Comparison of ENCODE assay signal across 16 cellular contexts in the genomic region with DNA sequence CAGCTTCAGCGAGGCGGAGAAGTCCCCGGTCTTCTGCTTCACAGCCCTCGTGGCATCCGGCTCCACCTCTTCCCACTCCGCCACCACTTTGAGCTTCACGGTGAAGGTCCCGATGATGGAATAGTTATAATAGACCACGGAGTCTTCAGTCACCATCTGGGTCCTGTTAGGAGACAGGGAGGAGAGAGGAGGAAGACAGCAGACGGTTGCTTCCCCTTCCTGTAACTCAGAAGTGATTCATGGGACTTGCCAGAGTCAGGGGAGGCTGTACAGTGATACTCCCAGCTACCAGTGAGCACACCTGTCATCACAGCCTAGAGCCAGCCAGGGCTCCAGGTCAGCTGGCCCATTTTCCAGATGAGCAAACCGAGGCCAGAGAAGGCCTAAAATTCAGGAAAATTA. TPM values are rescaled to one million over a fixed set of nuclear protein-coding genes. Genes with fewer than 3 reads are reported as not detected.
"Had no signal": no experiment of that assay in that cellular context is flagged by ENCODE, and none has a peak within 500 bp of the region (broad histone marks: within the 10 kb centered on the region; RNA-seq: fewer than 3 reads in every experiment).

No MANE protein-coding gene starts in this region.

- H3K27me3 ChIP-seq: right atrium auricular region, tibial artery had no signal

- DNase-seq: activated CD4-positive, alpha-beta memory T cell treated with anti-CD3 and anti-CD28 coated beads for 36 hours; activated CD4-positive, CD25-positive, alpha-beta regulatory T cell treated with anti-CD3 and anti-CD28 coated beads, Interleukin-2, amount 50 U/mL, for 72 hours; activated effector memory CD4-positive, alpha-beta T cell treated with anti-CD3 and anti-CD28 coated beads, Interleukin-2, amount 50 U/mL, for 16 hours; activated T-cell treated with anti-CD3 and anti-CD28 coated beads, Interleukin-2, amount 50 U/mL, for 4 hours; amniotic stem cell; effector memory CD4-positive, alpha-beta T cell; posterior cingulate gyrus; tibial artery had no signal

- H3K27ac Mint-ChIP-seq: activated CD4-positive, alpha-beta memory T cell treated with anti-CD3 and anti-CD28 coated beads for 36 hours; activated naive CD4-positive, alpha-beta T cell treated with anti-CD3 and anti-CD28 coated beads, Interleukin-2, amount 50 U/mL, for 72 hours; stimulated activated memory B cell treated with anti-CD40 and anti-IgM and Interleukin-4, amounts not matched to agents 10 μg/mL and 1 μg/mL and 100 μg/mL, for 72 hours had no signal

- H3K4me2 ChIP-seq: smooth muscle cell had no signal

- H3K27ac ChIP-seq: epithelial cell of prostate, right atrium auricular region, tibial artery had no signal

- H3K4me3 ChIP-seq: right atrium auricular region, smooth muscle cell, tibial artery had no signal

- H3K36me3 Mint-ChIP-seq: activated CD4-positive, alpha-beta memory T cell treated with anti-CD3 and anti-CD28 coated beads for 36 hours; activated naive CD4-positive, alpha-beta T cell treated with anti-CD3 and anti-CD28 coated beads, Interleukin-2, amount 50 U/mL, for 72 hours had no signal

- H3K9me3 Mint-ChIP-seq: activated CD4-positive, alpha-beta memory T cell treated with anti-CD3 and anti-CD28 coated beads for 36 hours; activated T-cell treated with anti-CD3 and anti-CD28 coated beads, Interleukin-2, amount 50 U/mL, for 4 hours; central memory CD8-positive, alpha-beta T cell had no signal

- H3K4me3 Mint-ChIP-seq: activated CD4-positive, alpha-beta memory T cell treated with anti-CD3 and anti-CD28 coated beads for 36 hours; activated T-cell treated with anti-CD3 and anti-CD28 coated beads, Interleukin-2, amount 50 U/mL, for 4 hours; brain; central memory CD8-positive, alpha-beta T cell; stimulated activated memory B cell treated with anti-CD40 and anti-IgM and Interleukin-4, amounts not matched to agents 10 μg/mL and 1 μg/mL and 100 μg/mL, for 72 hours had no signal

- H3K36me3 ChIP-seq: right atrium auricular region had no signal

- H3K9me3 ChIP-seq: right atrium auricular region, tibial artery had no signal

- H3K4me1 ChIP-seq: right atrium auricular region, tibial artery had no signal

- H3K4me1 Mint-ChIP-seq: central memory CD8-positive, alpha-beta T cell; stimulated activated memory B cell treated with anti-CD40 and anti-IgM and Interleukin-4, amounts not matched to agents 10 μg/mL and 1 μg/mL and 100 μg/mL, for 72 hours had no signal

- ATAC-seq: activated naive CD4-positive, alpha-beta T cell treated with anti-CD3 and anti-CD28 coated beads, Interleukin-2, amount 50 U/mL, for 72 hours; activated T-cell treated with anti-CD3 and anti-CD28 coated beads, Interleukin-2, amount 50 U/mL, for 4 hours had no signal

RNA-seq across cellular contexts. Expression of gene TMEM130, which starts 13.8 kb away (rescaled TPM):
- total RNA-seq: activated CD4-positive, alpha-beta memory T cell treated with anti-CD3 and anti-CD28 coated beads for 36 hours; activated naive CD4-positive, alpha-beta T cell treated with anti-CD3 and anti-CD28 coated beads, Interleukin-2, amount 50 U/mL, for 72 hours; activated T-cell treated with anti-CD3 and anti-CD28 coated beads, Interleukin-2, amount 50 U/mL, for 4 hours; liver had no signal
